In genomic region chr1:53260631-53261247, GRCh38 we compare ENCODE assay signal across 22 cellular contexts. TPM values are rescaled to one million over a fixed set of nuclear protein-coding genes. Genes with fewer than 3 reads are reported as not detected.
DNase-seq lines count a peak whose midpoint lies in the region; ATAC-seq and TF ChIP-seq lines count a peak whose summit lies in the region.
"Had no signal": no experiment of that assay in that cellular context is flagged by ENCODE, and none has a peak within 500 bp of the region (broad histone marks: within the 10 kb centered on the region; RNA-seq: fewer than 3 reads in every experiment).

No MANE protein-coding gene starts in this region.

- H3K27me3 Mint-ChIP-seq in stimulated activated naive CD8-positive, alpha-beta T cell treated with anti-CD3 and anti-CD28 coated beads, Interleukin-15, amount 100 ng/mL, for 72 hours = no peaks in the 10 kb centered on the region
- H3K27me3 Mint-ChIP-seq in endothelial cell (ENCODE audit: unreplicated experiment) (peaks cover 8% of the 10 kb centered on the region), CD14-positive monocyte (ENCODE audit: low read depth in 3 of 3) (peaks cover 0 to 2% (median 0%) of the 10 kb centered on the region in 3 donors)
- no peaks in the 10 kb centered on the region for H3K27me3 Mint-ChIP-seq in activated T-cell treated with anti-CD3 and anti-CD28 coated beads, Interleukin-2, amount 50 U/mL, for 72 hours (ENCODE audit: low read depth)
- H3K27me3 Mint-ChIP-seq: IgD-negative memory B cell had no signal

- H3K79me2 ChIP-seq in OCI-LY3 (ENCODE audit: low read length) = no peaks in the 10 kb centered on the region

- peaks cover 22% of the 10 kb centered on the region for H3K4me1 ChIP-seq in OCI-LY3 (ENCODE audit: low read length)
- H3K4me1 ChIP-seq: SJCRH30 had no signal

- H3K4me2 ChIP-seq in OCI-LY3 (ENCODE audit: low read length) = peak overlapping the region; percentile 35; the same call in 1 of the 2 replicates
- H3K4me2 ChIP-seq: KMS-11, PC-9 had no signal

- no peak for TF ChIP-seq CTCF in OCI-LY3 (IDR thresholded peaks at IDR 0.05; ENCODE audit: low read depth, low read length)
- TF ChIP-seq CTCF in endothelial cell (IDR thresholded peaks at IDR 0.05; ENCODE audit: unreplicated experiment) = no peak
- no peak for TF ChIP-seq CTCF in CD14-positive monocyte (IDR thresholded peaks at IDR 0.05)
- no peak for TF ChIP-seq CTCF in GM10266 (IDR thresholded peaks at IDR 0.05; ENCODE audit: control insufficient read depth, insufficient read depth, low read depth, missing control alignments)

- peaks cover 15% of the 10 kb centered on the region for H3K36me3 Mint-ChIP-seq in endothelial cell (ENCODE audit: low read depth, unreplicated experiment)
- peaks cover 92 to 95% of the 10 kb centered on the region in 2 donors for H3K36me3 Mint-ChIP-seq in CD14-positive monocyte
- H3K36me3 Mint-ChIP-seq in activated T-cell treated with anti-CD3 and anti-CD28 coated beads, Interleukin-2, amount 50 U/mL, for 72 hours (ENCODE audit: insufficient read depth in 2 of 2) = peaks cover 15 to 30% of the 10 kb centered on the region in 2 donors

- DNase-seq in stimulated activated naive CD8-positive, alpha-beta T cell treated with anti-CD3 and anti-CD28 coated beads, Interleukin-15, amount 100 ng/mL, for 72 hours = no peak
- DNase-seq in stimulated activated naive CD8-positive, alpha-beta T cell treated with anti-CD3 and anti-CD28 coated beads, Interleukin-15, Interleukin-2, amounts not matched to agents 100 U/mL and 50 U/mL, for 24 hours = no peak
- DNase-seq in endothelial cell (ENCODE audit: low spot score) (no peak), CD14-positive monocyte (ENCODE audit: low spot score) (no peak), GM10266 (ENCODE audit: extremely low spot score) (no peak)
- DNase-seq in activated T-cell treated with anti-CD3 and anti-CD28 coated beads, Interleukin-2, amount 50 U/mL, for 72 hours = no peak
- DNase-seq: Calu3, HCEC 1CT, NCI-H1092, NCI-H1417 treated with DMSO at 0.1 percent for 48 hours, NCI-H1694 treated with DMSO at 0.1 percent for 48 hours, NCI-H2081, NCI-H2227 treated with DMSO at 0.1 percent for 48 hours, NCI-H526 treated with DMSO at 0.1 percent for 48 hours, PC-9, SJCRH30 had no signal

- no peaks in the 10 kb centered on the region for H3K27me3 ChIP-seq in OCI-LY3 (ENCODE audit: low read depth, low read length)
- H3K27me3 ChIP-seq: SJCRH30 had no signal

- ATAC-seq in stimulated activated naive CD8-positive, alpha-beta T cell treated with anti-CD3 and anti-CD28 coated beads, Interleukin-15, amount 100 ng/mL, for 72 hours = no peak
- ATAC-seq in stimulated activated naive CD8-positive, alpha-beta T cell treated with anti-CD3 and anti-CD28 coated beads, Interleukin-15, Interleukin-2, amounts not matched to agents 100 U/mL and 50 U/mL, for 24 hours = no peak
- no peak for ATAC-seq in activated T-cell treated with anti-CD3 and anti-CD28 coated beads, Interleukin-2, amount 50 U/mL, for 72 hours (replicated peaks in 1 of 2)
- ATAC-seq: Right ventricle myocardium inferior, SK-N-SH treated with all-trans-retinoic acid at 6 μM for 48 hours had no signal

- intact Hi-C loops in CD14-positive monocyte (cut with micrococcal nuclease) = no loop called here

- H4K20me1 ChIP-seq in OCI-LY3 (ENCODE audit: insufficient read depth, low read length) = no peaks in the 10 kb centered on the region

- H3K27ac ChIP-seq in OCI-LY3 (ENCODE audit: low read length) = peak overlapping the region; percentile 85
- H3K27ac ChIP-seq: C4-2B, KMS-11, PC-9, SJCRH30 had no signal

- no peak overlapping the region for H3K9ac ChIP-seq in OCI-LY3 (ENCODE audit: low read length)
- H3K9ac ChIP-seq: KMS-11 had no signal

- H3K4me3 Mint-ChIP-seq in stimulated activated naive CD8-positive, alpha-beta T cell treated with anti-CD3 and anti-CD28 coated beads, Interleukin-15, amount 100 ng/mL, for 72 hours = no peak overlapping the region
- H3K4me3 Mint-ChIP-seq in endothelial cell (ENCODE audit: unreplicated experiment) (no peak overlapping the region), CD14-positive monocyte (no peak overlapping the region)
- no peak overlapping the region for H3K4me3 Mint-ChIP-seq in activated T-cell treated with anti-CD3 and anti-CD28 coated beads, Interleukin-2, amount 50 U/mL, for 72 hours

- no peak overlapping the region for H3K4me3 ChIP-seq in OCI-LY3 (ENCODE audit: low read length)
- H3K4me3 ChIP-seq: PC-9, SJCRH30 had no signal

- H2AFZ ChIP-seq in OCI-LY3 (ENCODE audit: low read depth, low read length) = no peak overlapping the region
- H2AFZ ChIP-seq: PC-9 had no signal

- H3K4me1 Mint-ChIP-seq in stimulated activated naive CD8-positive, alpha-beta T cell treated with anti-CD3 and anti-CD28 coated beads, Interleukin-15, amount 100 ng/mL, for 72 hours = no peaks in the 10 kb centered on the region
- H3K4me1 Mint-ChIP-seq in endothelial cell (ENCODE audit: unreplicated experiment) (peaks cover 8% of the 10 kb centered on the region), CD14-positive monocyte (no peaks in the 10 kb centered on the region)
- H3K4me1 Mint-ChIP-seq in activated T-cell treated with anti-CD3 and anti-CD28 coated beads, Interleukin-2, amount 50 U/mL, for 72 hours (ENCODE audit: low read depth) = no peaks in the 10 kb centered on the region

- no peaks in the 10 kb centered on the region for H3K9me3 Mint-ChIP-seq in stimulated activated naive CD8-positive, alpha-beta T cell treated with anti-CD3 and anti-CD28 coated beads, Interleukin-15, amount 100 ng/mL, for 72 hours
- H3K9me3 Mint-ChIP-seq in endothelial cell (ENCODE audit: unreplicated experiment) = no peaks in the 10 kb centered on the region
- no peaks in the 10 kb centered on the region for H3K9me3 Mint-ChIP-seq in CD14-positive monocyte
- H3K9me3 Mint-ChIP-seq in activated T-cell treated with anti-CD3 and anti-CD28 coated beads, Interleukin-2, amount 50 U/mL, for 72 hours = no peaks in the 10 kb centered on the region
- H3K9me3 Mint-ChIP-seq: IgD-negative memory B cell had no signal

- peaks cover 59% of the 10 kb centered on the region for H3K36me3 ChIP-seq in OCI-LY3 (replicated peaks; ENCODE audit: low read depth, low read length)

- no peaks in the 10 kb centered on the region for H3K9me3 ChIP-seq in OCI-LY3 (ENCODE audit: insufficient read depth, low read length)
- H3K9me3 ChIP-seq: SJCRH30 had no signal

- peak overlapping the region; percentile 6 to 19 for H3K27ac Mint-ChIP-seq in stimulated activated naive CD8-positive, alpha-beta T cell treated with anti-CD3 and anti-CD28 coated beads, Interleukin-15, amount 100 ng/mL, for 72 hours
- H3K27ac Mint-ChIP-seq in endothelial cell (ENCODE audit: unreplicated experiment) = peak overlapping the region; percentile 27
- H3K27ac Mint-ChIP-seq in CD14-positive monocyte = no peak overlapping the region
- no peak overlapping the region for H3K27ac Mint-ChIP-seq in activated T-cell treated with anti-CD3 and anti-CD28 coated beads, Interleukin-2, amount 50 U/mL, for 72 hours

RNA-seq across cellular contexts. Expression of gene MAGOH, which starts 22.4 kb away (rescaled TPM):
- total RNA-seq in endothelial cell (ENCODE audit: unreplicated experiment) = 57.3 TPM
- 10 to 100 TPM; 69.2 to 70.8 TPM for polyA plus RNA-seq in CD14-positive monocyte
- 10 to 100 TPM; 65.2 TPM for total RNA-seq in activated T-cell treated with anti-CD3 and anti-CD28 coated beads, Interleukin-2, amount 50 U/mL, for 72 hours

RNA-seq across cellular contexts. Expression of gene CZIB, which starts 40.3 kb away (rescaled TPM):
- 65.0 TPM for total RNA-seq in endothelial cell (ENCODE audit: unreplicated experiment)
- polyA plus RNA-seq in CD14-positive monocyte = 10 to 100 TPM; 58.2 to 62.2 TPM
- 10 to 100 TPM; 43.1 to 43.4 TPM for total RNA-seq in activated T-cell treated with anti-CD3 and anti-CD28 coated beads, Interleukin-2, amount 50 U/mL, for 72 hours

Comparison
In these comparisons a context has a peak if more than half of its experiments do, and no peak if none do; other contexts are left out.
1. H3K27ac Mint-ChIP-seq: peak in stimulated activated naive CD8-positive, alpha-beta T cell treated with anti-CD3 and anti-CD28 coated beads, Interleukin-15, amount 100 ng/mL, for 72 hours (2 of 2) and endothelial cell (single experiment); none in CD14-positive monocyte (0 of 7) and activated T-cell treated with anti-CD3 and anti-CD28 coated beads, Interleukin-2, amount 50 U/mL, for 72 hours (single experiment).